10 cellular contexts compared by ENCODE assay signal in genomic region chr12:102514696-102515095, GRCh38. TPM values are rescaled to one million over a fixed set of nuclear protein-coding genes. Genes with fewer than 3 reads are reported as not detected.
"Had no signal": no experiment of that assay in that cellular context is flagged by ENCODE, and none has a peak within 500 bp of the region (broad histone marks: within the 10 kb centered on the region; RNA-seq: fewer than 3 reads in every experiment).

No MANE protein-coding gene starts in this region.

- H3K4me3 Mint-ChIP-seq: HFFc6 had no signal

- H3K27ac Mint-ChIP-seq: HFFc6 had no signal

- H3K9me3 Mint-ChIP-seq: HFFc6 had no signal

- DNase-seq: GM23248, GOT3, H7, HFFc6, IMR-90, KG1 had no signal

- ATAC-seq: HCT116, HepG2, K562 had no signal

RNA-seq across cellular contexts. Expression of gene IGF1, which starts 34.3 kb away (rescaled TPM):
- total RNA-seq: H7, HepG2, HT1080 had no signal
